2 cellular contexts compared by ENCODE assay signal in genomic region chr10:18313146-18313542, GRCh38.
TF ChIP-seq lines count a peak whose summit lies in the region.

No MANE protein-coding gene starts in this region.

TF ChIP-seq in liver, 16 proteins besides CTCF, POLR2A, EP300 and RAD21:
- no peak for TF ChIP-seq ZBTB33 (IDR thresholded peaks at IDR 0.05)
- TF ChIP-seq REST (IDR thresholded peaks at IDR 0.05) = no peak
- no peak for TF ChIP-seq GABPA (IDR thresholded peaks at IDR 0.05 in 1 of 2, conservative IDR thresholded peaks at IDR 0.05 in 1 of 2)
- no peak for TF ChIP-seq HNF4G (IDR thresholded peaks at IDR 0.05)
- TF ChIP-seq SP1 (IDR thresholded peaks at IDR 0.05) = no peak
- TF ChIP-seq ATF3 (IDR thresholded peaks at IDR 0.05) = no peak
- TF ChIP-seq EGR1 (IDR thresholded peaks at IDR 0.05; ENCODE audit: low read depth in 2 of 2) = no peak
- TF ChIP-seq FOXA1 (IDR thresholded peaks at IDR 0.05) = no peak
- TF ChIP-seq FOXA2 (IDR thresholded peaks at IDR 0.05) = no peak
- TF ChIP-seq YY1 (IDR thresholded peaks at IDR 0.05) = no peak
- TF ChIP-seq JUND (IDR thresholded peaks at IDR 0.05) = no peak
- TF ChIP-seq NR2F2 (IDR thresholded peaks at IDR 0.05) = no peak
- TF ChIP-seq MAX (IDR thresholded peaks at IDR 0.05) = no peak
- TF ChIP-seq TAF1 (conservative IDR thresholded peaks at IDR 0.05) = no peak
- TF ChIP-seq HNF4A (conservative IDR thresholded peaks at IDR 0.05) = no peak
- no peak for TF ChIP-seq RXRA (IDR thresholded peaks at IDR 0.05)

TF ChIP-seq in HepG2, 621 proteins besides CTCF, POLR2A, EP300 and RAD21 (continued from another document):
- TF ChIP-seq ZNF142 (CRISPR knock-in tag; IDR thresholded peaks at IDR 0.05) = no peak
- no peak for TF ChIP-seq THAP7 (CRISPR knock-in tag; IDR thresholded peaks at IDR 0.05)
- TF ChIP-seq ZNF850 (CRISPR knock-in tag; conservative IDR thresholded peaks at IDR 0.05) = no peak
TF ChIP-seq in HepG2: peak in this region for 0.
